ENCODE assay signal across 8 cellular contexts in the genomic region with DNA sequence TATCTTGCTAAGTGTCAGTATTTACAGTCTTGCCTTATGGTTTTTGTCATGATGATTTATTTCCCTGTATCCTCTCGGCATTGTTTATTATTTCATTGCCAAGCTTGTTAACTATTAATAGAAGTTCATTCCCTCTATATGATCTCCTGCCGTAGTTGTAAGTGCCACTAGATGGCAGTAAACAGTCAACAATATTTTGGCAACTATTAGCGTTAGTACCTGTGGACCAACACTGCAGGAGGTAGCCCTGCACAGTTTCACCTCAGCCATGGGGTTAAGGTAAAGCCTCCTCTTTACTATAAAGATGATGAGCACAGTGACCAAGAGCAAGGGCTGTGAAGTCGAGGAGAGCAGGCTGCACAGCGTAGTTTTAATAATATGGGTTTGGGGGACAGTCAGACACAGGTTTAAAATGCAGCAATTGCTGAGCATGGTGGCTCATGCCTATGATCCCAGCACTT. TPM values are rescaled to one million over a fixed set of nuclear protein-coding genes. Genes with fewer than 3 reads are reported as not detected.
DNase-seq lines count a peak whose midpoint lies in the region; ATAC-seq, FAIRE-seq and TF ChIP-seq lines count a peak whose summit lies in the region.

No MANE protein-coding gene starts in this region.

- WGBS in mammary epithelial cell (ENCODE audit: low coverage, missing lambda C conversion rate) = 8% methylated on average over 5 of the region's 5 CpGs

- FAIRE-seq in H54 (lab: Jason Lieb, UNC) (peak; percentile 95), keratinocyte (lab: Jason Lieb, UNC) (peak; percentile 73)

- H3K27ac ChIP-seq in mammary epithelial cell (ENCODE audit: insufficient read depth, low read depth, low read length) (no peak overlapping the region), keratinocyte (ENCODE audit: control insufficient read depth, insufficient read depth, low read length) (no peak overlapping the region)

- H3K79me2 ChIP-seq in mammary epithelial cell (ENCODE audit: insufficient read depth, low read length) (no peaks in the 10 kb centered on the region), keratinocyte (ENCODE audit: control insufficient read depth, insufficient read depth, low read length) (no peaks in the 10 kb centered on the region)

- CTCF ChIA-PET in mammary epithelial cell (lab: Charles Lee; ENCODE audit: low non-redundant PET) = interaction anchor here (0.5 to 0.7 kb wide), 3 partner anchors 273 to 325 kb away, joined by 3 to 6 read pairs (median 3); no protein-coding TSS in a partner anchor

- H3K4me2 ChIP-seq in mammary epithelial cell (ENCODE audit: insufficient read depth, low read depth, low read length) = no peak overlapping the region
- H3K4me2 ChIP-seq in keratinocyte (ENCODE audit: control insufficient read depth, extremely low read depth, insufficient read depth, low read depth, low read length) = no peak overlapping the region

- no peaks in the 10 kb centered on the region for H3K9me1 ChIP-seq in keratinocyte (ENCODE audit: control insufficient read depth, extremely low read depth, insufficient read depth, low read length)

- BruUV-seq in mammary epithelial cell (replicated peaks; lab: Mats Ljungman, UMichigan) = no TSS peak

- intact Hi-C loops in mammary epithelial cell (cut with micrococcal nuclease) = loop anchor here (1.0 kb wide), 2 partner anchors 276 to 323 kb away; no protein-coding TSS in a partner anchor

- in situ Hi-C loops in mammary epithelial cell (cut with MboI; ENCODE audit: low sequenced_read_pairs in 2 of 2) = loop anchor here (10.0 to 25.0 kb wide), 2 partner anchors 278 to 320 kb away; no protein-coding TSS in a partner anchor

- H3K27me3 ChIP-seq in mammary epithelial cell (ENCODE audit: insufficient read depth, low read length) = peaks cover 7% of the 10 kb centered on the region
- H3K27me3 ChIP-seq in keratinocyte (ENCODE audit: control insufficient read depth, extremely low read depth, insufficient read depth, low read length) = no peaks in the 10 kb centered on the region

- H3K36me3 ChIP-seq in mammary epithelial cell (ENCODE audit: insufficient read depth, low read length) (no peaks in the 10 kb centered on the region), keratinocyte (ENCODE audit: control insufficient read depth in 2 of 2, extremely low read depth in 1 of 2, insufficient read depth in 2 of 2, low read length in 2 of 2) (no peaks in the 10 kb centered on the region)

- no peak overlapping the region for H2AFZ ChIP-seq in mammary epithelial cell (ENCODE audit: low read depth, low read length)
- H2AFZ ChIP-seq in keratinocyte (ENCODE audit: control insufficient read depth, low read length) = no peak overlapping the region

- H4K20me1 ChIP-seq in mammary epithelial cell (ENCODE audit: insufficient read depth, low read length) (no peaks in the 10 kb centered on the region), keratinocyte (ENCODE audit: control insufficient read depth, extremely low read depth, insufficient read depth, low read length) (no peaks in the 10 kb centered on the region)

- ATAC-seq in HG03025 (IDR thresholded peaks at IDR 0.05; ENCODE audit: low FRiP score, unreplicated experiment) = no peak

- DNase-seq in GM04504 (ENCODE audit: low read depth) (peak; percentile 35), H54 (ENCODE audit: insufficient read length, low spot score) (peak; percentile 33), NB4 (ENCODE audit: low read depth) (peak; percentile 67), SKM-1 treated with dmso at 0.1 percent for 144 hours (lab: John Stamatoyannopoulos, UW; ENCODE audit: unreplicated experiment) (peak; percentile 35), mammary epithelial cell (peak; percentile 52), keratinocyte (ENCODE audit: low read depth, low spot score) (peak; percentile 21)
- peak in 2 of 3 experiments; percentile 7 to 19 for DNase-seq in stimulated activated CD4-positive, alpha-beta T cell treated with anti-CD3 and anti-CD28 coated beads, TNF-alpha, amount 100 ng/mL, for 24 hours (ENCODE audit: low read depth in 3 of 3)

- H3K9me3 ChIP-seq in mammary epithelial cell (replicated peaks; ENCODE audit: insufficient read depth, low read length) = no peaks in the 10 kb centered on the region
- no peaks in the 10 kb centered on the region for H3K9me3 ChIP-seq in keratinocyte (ENCODE audit: control insufficient read depth, low read depth, low read length)

- TF ChIP-seq CTCF in NB4 (IDR thresholded peaks at IDR 0.05; ENCODE audit: low read depth, low read length) (peak; percentile 85), mammary epithelial cell (conservative IDR thresholded peaks at IDR 0.05 in 1 of 2, IDR thresholded peaks at IDR 0.05 in 1 of 2; ENCODE audit: extremely low read depth in 1 of 2, insufficient read depth in 1 of 2, low read depth in 1 of 2, low read length in 2 of 2) (peak; percentile 73 to 75), keratinocyte (optimal IDR thresholded peaks at IDR 0.05 in 1 of 3, IDR thresholded peaks at IDR 0.05 in 1 of 3, conservative IDR thresholded peaks at IDR 0.05 in 1 of 3; ENCODE audit: extremely low read depth in 1 of 3, insufficient read depth in 2 of 3, low read length in 3 of 3) (peak; percentile 48 to 74 (median 61))

- no peak overlapping the region for H3K4me3 ChIP-seq in NB4 (ENCODE audit: low read depth, low read length)
- H3K4me3 ChIP-seq in mammary epithelial cell (replicated peaks in 1 of 3; ENCODE audit: insufficient read depth in 1 of 3, low read depth in 2 of 3, low read length in 3 of 3) = no peak overlapping the region
- no peak overlapping the region for H3K4me3 ChIP-seq in keratinocyte (ENCODE audit: control insufficient read depth in 2 of 3, extremely low read depth in 1 of 3, insufficient read depth in 2 of 3, low read depth in 1 of 3, low read length in 3 of 3)

- no peak for TF ChIP-seq POLR2A in H54 (IDR thresholded peaks at IDR 0.05; ENCODE audit: low read depth, low read length)
- no peak for TF ChIP-seq POLR2A in NB4 (IDR thresholded peaks at IDR 0.05; ENCODE audit: extremely low read depth, insufficient read length)

- no peak overlapping the region for H3K9ac ChIP-seq in mammary epithelial cell (ENCODE audit: insufficient read depth, low read length)
- no peak overlapping the region for H3K9ac ChIP-seq in keratinocyte (ENCODE audit: control insufficient read depth, extremely low read depth, insufficient read depth, low read length)

- dilution Hi-C loops in mammary epithelial cell (cut with HindIII; ENCODE audit: low sequenced_read_pairs) (no loop called here), keratinocyte (cut with MboI; ENCODE audit: extremely low pct_ligation_motif_present, low sequenced_read_pairs) (no loop called here)

- H3K4me1 ChIP-seq in mammary epithelial cell (ENCODE audit: insufficient read depth, low read length) (no peaks in the 10 kb centered on the region), keratinocyte (ENCODE audit: control insufficient read depth, extremely low read depth, insufficient read depth, low read length) (no peaks in the 10 kb centered on the region)

RNA-seq across cellular contexts. Expression of a gene that starts 26.1 kb away (rescaled TPM):
- 1 to 10 TPM; 6.9 to 7.5 TPM for total RNA-seq in mammary epithelial cell
- polyA plus RNA-seq in mammary epithelial cell (5.1 TPM), keratinocyte (6.5 to 8.2 TPM (median 7.8 TPM) in 3 replicates)
- polyA minus RNA-seq in mammary epithelial cell (2.3 TPM), keratinocyte (3.9 to 16.5 TPM (median 13.0 TPM) in 3 replicates)
- polyA plus RNA-seq in keratinocyte (2011; ENCODE audit: low read depth) = 1.5 TPM
- 3.7 and 6.4 TPM in 2 replicates for polyA plus RNA-seq in keratinocyte (2011; cell fraction: cytosol; rRNA removed)
- 6.3 TPM in 2 replicates for polyA plus RNA-seq in keratinocyte (2011; cell fraction: nucleus; rRNA removed)
- 5.0 and 5.1 TPM in 2 replicates for polyA plus RNA-seq in keratinocyte (2012; ENCODE audit: low replicate concordance)
- 7.9 TPM for polyA minus RNA-seq in keratinocyte (2011; cell fraction: cytosol; rRNA and poly(A)+ RNA removed)
- polyA minus RNA-seq in keratinocyte (2011; cell fraction: nucleus; rRNA and poly(A)+ RNA removed) = 5.4 and 9.1 TPM in 2 replicates

Comparison
In these comparisons a context has a peak if more than half of its experiments do, and no peak if none do; other contexts are left out.
1. DNase-seq: peak in every context shown above with its lines; median percentile 67 in NB4; 52 in mammary epithelial cell; 35 in GM04504; 35 in SKM-1 treated with dmso at 0.1 percent for 144 hours; 33 in H54; 21 in keratinocyte; 13 in stimulated activated CD4-positive, alpha-beta T cell treated with anti-CD3 and anti-CD28 coated beads, TNF-alpha, amount 100 ng/mL, for 24 hours.